ENCODE assay signal across 1 cellular context in genomic region chr19:42266105-42266504, GRCh38. TPM values are rescaled to one million over a fixed set of nuclear protein-coding genes. Genes with fewer than 3 reads are reported as not detected.
"Had no signal": no experiment of that assay in that cellular context is flagged by ENCODE, and none has a peak within 500 bp of the region (broad histone marks: within the 10 kb centered on the region; RNA-seq: fewer than 3 reads in every experiment).

No MANE protein-coding gene starts in this region.

RNA-seq across cellular contexts. Expression of gene PRR19, which starts 35.8 kb away (rescaled TPM):
- total RNA-seq: left ventricle myocardium inferior had no signal
